8 cellular contexts compared by ENCODE assay signal in genomic region chr11:111938687-111939160, GRCh38. TPM values are rescaled to one million over a fixed set of nuclear protein-coding genes. Genes with fewer than 3 reads are reported as not detected.
DNase-seq lines count a peak whose midpoint lies in the region; ATAC-seq and TF ChIP-seq lines count a peak whose summit lies in the region.

No MANE protein-coding gene starts in this region.

- DNase-seq in heart right ventricle (no peak), Right ventricle myocardium superior (no peak), NOMO-1 treated with DMSO at 0.1 percent for 48 hours (lab: John Stamatoyannopoulos, UW; ENCODE audit: unreplicated experiment) (peak; percentile 92), amniotic stem cell (lab: John Stamatoyannopoulos, UW) (peak; percentile 8), iris pigment epithelial cell (ENCODE audit: low read depth) (peak; percentile 71), left colon (no peak)

- H3K9me3 ChIP-seq in heart right ventricle = no peaks in the 10 kb centered on the region

- H3K4me3 ChIP-seq in heart right ventricle = peak overlapping the region in 4 of 10 donors; percentile 6 to 68 (median 35)

- no peaks in the 10 kb centered on the region for H3K27me3 ChIP-seq in heart right ventricle

- H3K4me1 ChIP-seq in heart right ventricle = peaks cover 2 to 73% (median 43%) of the 10 kb centered on the region in 9 donors

- WGBS in heart right ventricle, 2 donors = 22 to 24% methylated on average over 7 of the region's 7 CpGs

- intact Hi-C loops in heart right ventricle (cut with DNase I) (loop anchor here in 6 of 10 donors (5.0 to 10.0 kb wide), 3 partner anchors 34 to 146 kb away; partner anchors contain the start of genes SDHD (in 2 of the 6) and TIMM8B (in 2 of the 6)), Right ventricle myocardium superior (cut with DNase I) (no loop called here), left colon (cut with DNase I, micrococcal nuclease) (no loop called here)

- TF ChIP-seq CTCF in heart right ventricle (IDR thresholded peaks at IDR 0.05) = no peak

- peak overlapping the region in 8 of 10 donors; percentile 68 to 84 (median 76) for H3K27ac ChIP-seq in heart right ventricle
- H3K27ac ChIP-seq in temporal lobe (ENCODE audit: low read depth, low read length) = peak overlapping the region; percentile 94

- ATAC-seq in heart right ventricle = peak in 6 of 8 donors; percentile 4 to 41 (median 19)
- ATAC-seq in Right ventricle myocardium superior (ENCODE audit: poor library complexity) = no peak
- ATAC-seq in HG02678 (IDR thresholded peaks at IDR 0.05; ENCODE audit: unreplicated experiment) = peak; percentile 78
- no peak for ATAC-seq in left colon

- H3K36me3 ChIP-seq in heart right ventricle = no peaks in the 10 kb centered on the region

RNA-seq across cellular contexts. Expression of gene DIXDC1, which starts 1.6 kb away (rescaled TPM):
- total RNA-seq in heart right ventricle = 10 to 100 TPM in 9 of 10 donors, 1 to 10 TPM in 1; 5.6 to 36.8 (median 28.6) TPM
- polyA plus RNA-seq in heart right ventricle = 1 to 10 TPM; 4.7 to 5.6 TPM
- 19.3 TPM for total RNA-seq in Right ventricle myocardium superior
- total RNA-seq in temporal lobe = 66.6 TPM
- total RNA-seq in left colon = 10 to 100 TPM in 1 of 2 donors, 1 to 10 TPM in 1; 7.7 to 14.2 TPM

RNA-seq across cellular contexts. Expression of gene C11orf52, which starts 20.0 kb away (rescaled TPM):
- total RNA-seq in heart right ventricle (1 to 10 TPM in 8 of 10 donors, under 1 TPM in 2; 0.48 to 4.1 (median 1.6) TPM), Right ventricle myocardium superior (1.7 TPM), temporal lobe (not detected), left colon (10 to 100 TPM in 1 of 2 donors, 1 to 10 TPM in 1; 8.5 to 10.1 TPM)
- 1 to 10 TPM; 3.0 to 3.2 TPM for polyA plus RNA-seq in heart right ventricle

RNA-seq across cellular contexts. Expression of gene HSPB2, which starts 26.2 kb away (rescaled TPM):
- total RNA-seq in heart right ventricle (10 to 100 TPM; 18.9 to 65.4 (median 29.1) TPM), Right ventricle myocardium superior (42.4 TPM), temporal lobe (0.25 TPM), left colon (1 to 10 TPM in 1 of 2 donors, under 1 TPM in 1; 0.73 to 3.1 TPM)
- 100 to 1,000 TPM in 1 of 2 donors, 10 to 100 TPM in 1; 37.7 to 136 TPM for polyA plus RNA-seq in heart right ventricle

RNA-seq across cellular contexts. Expression of gene CRYAB, which starts 27.2 kb away (rescaled TPM):
- over 10,000 TPM in 2 of 10 donors, 1,000 to 10,000 TPM in 8; 7,877 to 10,608 (median 8,590) TPM for total RNA-seq in heart right ventricle
- over 10,000 TPM in 1 of 2 donors, 1,000 to 10,000 TPM in 1; 7,695 to 25,436 TPM for polyA plus RNA-seq in heart right ventricle
- 6,403 TPM for total RNA-seq in Right ventricle myocardium superior
- 7.4 TPM for total RNA-seq in temporal lobe
- total RNA-seq in left colon = 100 to 1,000 TPM in 1 of 2 donors, 10 to 100 TPM in 1; 11.5 to 100 TPM

RNA-seq across cellular contexts. Expression of gene CFAP68, which starts 59.4 kb away (rescaled TPM):
- total RNA-seq in heart right ventricle (10 to 100 TPM; 17.5 to 38.5 (median 31.5) TPM), Right ventricle myocardium superior (32.4 TPM), temporal lobe (5.7 TPM), left colon (10 to 100 TPM; 19.1 to 23.0 TPM)
- polyA plus RNA-seq in heart right ventricle = 10 to 100 TPM; 14.7 to 24.6 TPM

Comparison
In these comparisons a context has a peak if more than half of its experiments do, and no peak if none do; other contexts are left out.
1. ATAC-seq: peak in heart right ventricle (6 of 8) and HG02678 (single experiment); none in Right ventricle myocardium superior (single experiment) and left colon (single experiment).
2. intact Hi-C loops: an anchor here in heart right ventricle (5.0 to 10.0 kb wide); none called in Right ventricle myocardium superior and left colon.
3. DNase-seq: peak in NOMO-1 treated with DMSO at 0.1 percent for 48 hours (single experiment), amniotic stem cell (single experiment) and iris pigment epithelial cell (single experiment); none in heart right ventricle (0 of 2), Right ventricle myocardium superior (single experiment) and left colon (0 of 2).
4. RNA of gene HSPB2, which starts 26.2 kb away (total RNA-seq): 42.4 TPM in Right ventricle myocardium superior (single experiment) and 18.9 to 65.4 TPM in heart right ventricle; 0.73 to 3.1 TPM in left colon and 0.25 TPM in temporal lobe (single experiment); every median in the first group is over 4 times any median in the second.